8 cellular contexts compared by ENCODE assay signal in the genomic region with DNA sequence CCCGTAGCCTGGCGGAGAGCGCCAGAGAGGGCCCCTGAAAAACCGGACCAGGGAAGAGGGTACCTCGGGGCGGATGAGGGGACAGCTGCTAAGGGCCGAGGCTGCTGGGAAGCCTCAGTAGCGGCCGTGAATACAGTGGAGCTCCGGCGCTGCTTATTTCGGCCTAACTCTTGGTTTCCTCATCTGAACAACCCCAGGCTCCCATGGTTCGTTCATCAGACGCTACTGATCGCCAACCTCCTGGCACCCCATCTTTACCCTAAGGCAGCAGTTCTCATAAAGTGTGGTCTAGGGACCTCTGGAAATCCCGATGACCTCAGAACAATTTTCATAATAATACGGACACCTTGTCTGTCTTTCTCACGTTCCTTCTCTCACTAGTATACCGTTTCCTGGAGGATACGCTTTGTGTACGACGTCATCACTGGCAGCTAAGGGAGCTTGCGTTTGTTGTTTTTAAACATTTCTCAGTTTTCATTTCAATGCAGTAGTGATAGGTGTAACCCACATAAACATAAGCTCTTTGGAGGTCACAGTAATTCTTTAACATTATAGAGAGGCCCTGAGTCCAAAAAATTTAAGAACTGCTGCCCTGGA. TPM values are rescaled to one million over a fixed set of nuclear protein-coding genes. Genes with fewer than 3 reads are reported as not detected.
A peak's percentile ranks its signal among the peaks of the same experiment; 100 is the strongest.
DNase-seq lines count a peak whose midpoint lies in the region; ATAC-seq and TF ChIP-seq lines count a peak whose summit lies in the region.

No MANE protein-coding gene starts in this region.

- peaks cover 14% of the 10 kb centered on the region for H3K27me3 Mint-ChIP-seq in activated CD4-positive, alpha-beta memory T cell treated with anti-CD3 and anti-CD28 coated beads, Interleukin-2, amount 10 ng/mL, durations not matched to agents 7 days and 5 days

- no peak for TF ChIP-seq POLR2A in sigmoid colon (IDR thresholded peaks at IDR 0.05)

- H3K36me3 Mint-ChIP-seq in activated CD4-positive, alpha-beta memory T cell treated with anti-CD3 and anti-CD28 coated beads, Interleukin-2, amount 10 ng/mL, durations not matched to agents 7 days and 5 days (ENCODE audit: low read depth): peaks cover 4% of the 10 kb centered on the region

- H3K9ac ChIP-seq in HUES64 (ENCODE audit: low read depth, low read length): peak overlapping the region; percentile 99

- TF ChIP-seq EP300 in sigmoid colon (IDR thresholded peaks at IDR 0.05): no peak

- ATAC-seq in GM21529 (IDR thresholded peaks at IDR 0.05; ENCODE audit: unreplicated experiment): peak; percentile 31

- H3K4me3 ChIP-seq in HUES64 (ENCODE audit: low read length): peak overlapping the region; percentile 66
- H3K4me3 ChIP-seq in sigmoid colon: peak overlapping the region; percentile 80 to 92 (median 90)

- under 1% methylated on average over 23 of the region's 23 CpGs for WGBS in HUES64
- WGBS in sigmoid colon, 2 donors: 1% methylated on average over 23 of the region's 23 CpGs

- intact Hi-C loops in sigmoid colon (cut with DNase I): loop anchor here (2.0 to 10.0 kb wide), 4 partner anchors 60 to 633 kb away; partner anchors contain the start of genes BOD1L1 and NKX3-2

- POLR2A ChIA-PET in activated CD4-positive, alpha-beta memory T cell treated with anti-CD3 and anti-CD28 coated beads, Interleukin-2, amount 10 ng/mL, durations not matched to agents 7 days and 5 days (lab: Charles Lee): interaction anchor here (1.0 to 1.7 kb wide), 3 partner anchors 21 to 144 kb away, joined by 3 to 5 read pairs (median 4); partner anchors contain the start of gene BOD1L1

- peak; percentile 52 for DNase-seq in DMS 273 (lab: John Stamatoyannopoulos, UW; ENCODE audit: unreplicated experiment)
- no peak for DNase-seq in DMS 273 treated with DMSO at 0.1 percent for 48 hours (lab: John Stamatoyannopoulos, UW)
- DNase-seq in activated CD4-positive, alpha-beta memory T cell treated with anti-CD3 and anti-CD28 coated beads, Interleukin-2, amount 10 ng/mL, durations not matched to agents 7 days and 5 days: no peak
- peak; percentile 23 for DNase-seq in glomerular endothelial cell (ENCODE audit: extremely low read depth, low read depth, low spot score)
- DNase-seq in sigmoid colon: no peak
- no peak for DNase-seq in GDM1 (lab: John Stamatoyannopoulos, UW)

- H3K9me3 ChIP-seq in HUES64 (ENCODE audit: insufficient read depth, low read depth, low read length): no peaks in the 10 kb centered on the region
- no peaks in the 10 kb centered on the region for H3K9me3 ChIP-seq in sigmoid colon

- H3K36me3 ChIP-seq in HUES64 (ENCODE audit: insufficient read depth, low read length) (no peaks in the 10 kb centered on the region), sigmoid colon (no peaks in the 10 kb centered on the region)

- H3K4me1 ChIP-seq in HUES64 (ENCODE audit: insufficient read depth, low read length) (peaks cover 19% of the 10 kb centered on the region; the same call in 1 of the 2 replicates), sigmoid colon (peaks cover 0 to 33% (median 17%) of the 10 kb centered on the region in 4 donors)

- H3K4me1 Mint-ChIP-seq in activated CD4-positive, alpha-beta memory T cell treated with anti-CD3 and anti-CD28 coated beads, Interleukin-2, amount 10 ng/mL, durations not matched to agents 7 days and 5 days: peaks cover 33% of the 10 kb centered on the region

- H3K27ac ChIP-seq in HUES64 (ENCODE audit: low read depth, low read length) (peak overlapping the region; percentile 92; the same call in 1 of the 2 replicates), sigmoid colon (peak overlapping the region; percentile 95 to 97 (median 96))

- H3K27me3 ChIP-seq in HUES64 (ENCODE audit: insufficient read depth, low read length) (no peaks in the 10 kb centered on the region), sigmoid colon (no peaks in the 10 kb centered on the region)

- TF ChIP-seq CTCF in sigmoid colon (IDR thresholded peaks at IDR 0.05): no peak

- CTCF ChIA-PET in activated CD4-positive, alpha-beta memory T cell treated with anti-CD3 and anti-CD28 coated beads, Interleukin-2, amount 10 ng/mL, durations not matched to agents 7 days and 5 days (lab: Charles Lee): no interaction called here

- H3K9me3 Mint-ChIP-seq in activated CD4-positive, alpha-beta memory T cell treated with anti-CD3 and anti-CD28 coated beads, Interleukin-2, amount 10 ng/mL, durations not matched to agents 7 days and 5 days: peaks cover 3% of the 10 kb centered on the region

- peak overlapping the region; percentile 93 for H3K27ac Mint-ChIP-seq in activated CD4-positive, alpha-beta memory T cell treated with anti-CD3 and anti-CD28 coated beads, Interleukin-2, amount 10 ng/mL, durations not matched to agents 7 days and 5 days

- peak overlapping the region; percentile 95 for H3K4me3 Mint-ChIP-seq in activated CD4-positive, alpha-beta memory T cell treated with anti-CD3 and anti-CD28 coated beads, Interleukin-2, amount 10 ng/mL, durations not matched to agents 7 days and 5 days

RNA-seq across cellular contexts. Expression of gene RAB28, which starts 0.7 kb away (rescaled TPM):
- polyA plus RNA-seq in HUES64 (2013, experiment 1 of 2): 21.0 TPM
- 24.9 TPM for polyA plus RNA-seq in HUES64 (2013, experiment 2 of 2)
- 10 to 100 TPM; 18.5 TPM for total RNA-seq in activated CD4-positive, alpha-beta memory T cell treated with anti-CD3 and anti-CD28 coated beads, Interleukin-2, amount 10 ng/mL, durations not matched to agents 7 days and 5 days
- total RNA-seq in glomerular endothelial cell (10.8 and 12.1 TPM in 2 replicates), sigmoid colon (10 to 100 TPM; 24.1 to 32.1 (median 28.7) TPM)
- 10 to 100 TPM; 12.7 to 18.7 (median 16.8) TPM for polyA plus RNA-seq in sigmoid colon

RNA-seq across cellular contexts. Expression of gene NKX3-2, which starts 59.5 kb away (rescaled TPM):
- 1.6 TPM for polyA plus RNA-seq in HUES64 (2013, experiment 1 of 2)
- polyA plus RNA-seq in HUES64 (2013, experiment 2 of 2): 1.9 TPM
- not detected for total RNA-seq in activated CD4-positive, alpha-beta memory T cell treated with anti-CD3 and anti-CD28 coated beads, Interleukin-2, amount 10 ng/mL, durations not matched to agents 7 days and 5 days
- total RNA-seq in glomerular endothelial cell (not detected in 2 replicates), sigmoid colon (10 to 100 TPM; 20.3 to 28.2 (median 21.0) TPM)
- 1 to 10 TPM in 1 of 3 donors, under 1 TPM in 1, not detected in 1; 0.60 to 1.9 TPM for polyA plus RNA-seq in sigmoid colon

Comparison
In these comparisons a context has a peak if more than half of its experiments do, and no peak if none do; other contexts are left out.
1. DNase-seq: peak in DMS 273 (single experiment) and glomerular endothelial cell (single experiment); none in DMS 273 treated with DMSO at 0.1 percent for 48 hours (single experiment), activated CD4-positive, alpha-beta memory T cell treated with anti-CD3 and anti-CD28 coated beads, Interleukin-2, amount 10 ng/mL, durations not matched to agents 7 days and 5 days (single experiment), sigmoid colon (single experiment) and GDM1 (single experiment).
2. RNA of gene NKX3-2, which starts 59.5 kb away (total RNA-seq): 20.3 to 28.2 TPM in sigmoid colon; not detected in activated CD4-positive, alpha-beta memory T cell treated with anti-CD3 and anti-CD28 coated beads, Interleukin-2, amount 10 ng/mL, durations not matched to agents 7 days and 5 days and not detected in glomerular endothelial cell; every median in the first group is over 10 times any median in the second.